In the genomic region with DNA sequence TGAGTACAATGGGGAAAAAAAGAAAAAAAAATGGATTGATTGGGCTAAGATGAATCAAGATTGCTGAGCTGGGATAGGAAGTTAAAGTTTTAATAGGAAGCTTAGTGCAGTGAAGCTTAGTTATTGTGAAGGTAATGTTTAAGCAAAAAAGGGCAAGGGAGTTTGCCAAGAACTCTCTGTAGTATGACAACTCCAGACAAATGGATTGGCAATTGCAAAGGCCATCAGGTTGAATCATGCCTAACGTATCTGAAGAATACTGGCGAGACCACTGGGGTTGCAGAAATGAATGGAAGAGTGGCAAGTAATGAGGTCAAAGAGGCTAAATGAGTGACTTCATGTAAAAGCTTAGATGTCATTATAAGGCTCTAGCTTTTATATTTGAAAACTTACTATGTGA, we compare ENCODE assay signal across 13 cellular contexts.
DNase-seq lines count a peak whose midpoint lies in the region; ATAC-seq lines count a peak whose summit lies in the region.
"Had no signal": no experiment of that assay in that cellular context is flagged by ENCODE, and none has a peak within 500 bp of the region (broad histone marks: within the 10 kb centered on the region; RNA-seq: fewer than 3 reads in every experiment).

No MANE protein-coding gene starts in this region.

- peak; percentile 1 for DNase-seq in astrocyte of the hippocampus (ENCODE audit: low read depth, low spot score)
- peak; percentile 47 for DNase-seq in kidney tubule cell (ENCODE audit: low spot score)
- DNase-seq in NCI-H1694 treated with DMSO at 0.1 percent for 48 hours (lab: John Stamatoyannopoulos, UW): no peak
- no peak for DNase-seq in stimulated activated CD4-positive, alpha-beta T cell treated with anti-CD3 and anti-CD28 coated beads, Interleukin-2, amount 100 ng/mL, for 24 hours
- DNase-seq: 8988T; AML-193; Caco-2; Calu3; CD4-positive, alpha-beta T cell; CD8-positive, alpha-beta T cell; DMS79 treated with DMSO at 0.1 percent for 48 hours; GF-D8 had no signal

- ATAC-seq in HG02885 (IDR thresholded peaks at IDR 0.05; ENCODE audit: poor library complexity, unreplicated experiment): no peak
- ATAC-seq: CD8-positive, alpha-beta T cell had no signal

Comparison
In these comparisons a context has a peak if more than half of its experiments do, and no peak if none do; other contexts are left out.
1. DNase-seq: peak in astrocyte of the hippocampus (single experiment) and kidney tubule cell (single experiment); none in NCI-H1694 treated with DMSO at 0.1 percent for 48 hours (single experiment) and stimulated activated CD4-positive, alpha-beta T cell treated with anti-CD3 and anti-CD28 coated beads, Interleukin-2, amount 100 ng/mL, for 24 hours (0 of 2).